ENCODE assay signal across 26 cellular contexts in genomic region chr1:3926956-3927355, GRCh38.
"Had no signal": no experiment of that assay in that cellular context is flagged by ENCODE, and none has a peak within 500 bp of the region (broad histone marks: within the 10 kb centered on the region; RNA-seq: fewer than 3 reads in every experiment).

No MANE protein-coding gene starts in this region.

- H3K4me1 ChIP-seq: colonic mucosa, esophagus squamous epithelium, gastrocnemius medialis, heart right ventricle, left lung, lower lobe of right lung had no signal

- H3K4me3 Mint-ChIP-seq: dendritic cell treated with granulocyte-macrophage colony-stimulating factor and Interleukin-4, amounts not matched to agents 40 ng/mL and 50 ng/mL, for 4 days; effector memory CD8-positive, alpha-beta T cell; endodermal cell; mesothelial cell of epicardium; naive B cell had no signal

- DNase-seq: colonic mucosa; cortex of kidney; effector CD8-positive, alpha-beta T cell; effector memory CD8-positive, alpha-beta T cell; endodermal cell; esophagus squamous epithelium; foreskin fibroblast; foreskin melanocyte; gastrocnemius medialis; glutamatergic neuron; heart right ventricle; hippocampal formation; left lung; left ventricle myocardium superior; lower lobe of right lung; mesenchymal stem cell; mucosa of descending colon; naive B cell had no signal

- FAIRE-seq: endometrium, islet of Langerhans, keratinocyte had no signal

- H3K36me3 Mint-ChIP-seq: mesothelial cell of epicardium, naive B cell had no signal

- H3K27ac Mint-ChIP-seq: dendritic cell treated with granulocyte-macrophage colony-stimulating factor and Interleukin-4, amounts not matched to agents 40 ng/mL and 50 ng/mL, for 4 days; effector memory CD8-positive, alpha-beta T cell; endodermal cell; mesothelial cell of epicardium had no signal

- H3K27me3 ChIP-seq: colonic mucosa had no signal

- H3K36me3 ChIP-seq: colonic mucosa, esophagus squamous epithelium, gastrocnemius medialis, heart right ventricle, left lung, lower lobe of right lung had no signal

- ATAC-seq: effector memory CD8-positive, alpha-beta T cell; esophagus mucosa; gastrocnemius medialis; heart right ventricle; left cardiac atrium; left lung; left ventricle myocardium superior; lower lobe of right lung; mucosa of descending colon had no signal

- H3K27ac ChIP-seq: colonic mucosa, epithelial cell of prostate, esophagus squamous epithelium, gastrocnemius medialis, heart right ventricle, left lung, lower lobe of right lung had no signal

- H3K4me3 ChIP-seq: colonic mucosa, esophagus squamous epithelium, gastrocnemius medialis, heart right ventricle, left lung, lower lobe of right lung, mucosa of descending colon had no signal

- H3K27me3 Mint-ChIP-seq: dendritic cell treated with granulocyte-macrophage colony-stimulating factor and Interleukin-4, amounts not matched to agents 40 ng/mL and 50 ng/mL, for 4 days had no signal

- H3K9me3 ChIP-seq: colonic mucosa, esophagus squamous epithelium, gastrocnemius medialis, heart right ventricle, left lung, lower lobe of right lung, mucosa of descending colon had no signal
